ENCODE assay signal across 8 cellular contexts in genomic region chr1:180515857-180516388, GRCh38. TPM values are rescaled to one million over a fixed set of nuclear protein-coding genes. Genes with fewer than 3 reads are reported as not detected.
DNase-seq lines count a peak whose midpoint lies in the region; ATAC-seq, FAIRE-seq and TF ChIP-seq lines count a peak whose summit lies in the region.

No MANE protein-coding gene starts in this region.

- H3K79me2 ChIP-seq in mammary epithelial cell (ENCODE audit: insufficient read depth, low read length) (no peaks in the 10 kb centered on the region), keratinocyte (ENCODE audit: control insufficient read depth, insufficient read depth, low read length) (no peaks in the 10 kb centered on the region)

- H3K9me3 ChIP-seq in mammary epithelial cell (replicated peaks; ENCODE audit: insufficient read depth, low read length) = no peaks in the 10 kb centered on the region
- H3K9me3 ChIP-seq in keratinocyte (ENCODE audit: control insufficient read depth, low read depth, low read length) = no peaks in the 10 kb centered on the region

- H3K27ac ChIP-seq in VCaP (no peak overlapping the region), mammary epithelial cell (ENCODE audit: insufficient read depth, low read depth, low read length) (peak overlapping the region; percentile 67), keratinocyte (ENCODE audit: control insufficient read depth, insufficient read depth, low read length) (peak overlapping the region; percentile 58)

- no peaks in the 10 kb centered on the region for H3K27me3 ChIP-seq in mammary epithelial cell (ENCODE audit: insufficient read depth, low read length)
- H3K27me3 ChIP-seq in keratinocyte (ENCODE audit: control insufficient read depth, extremely low read depth, insufficient read depth, low read length) = no peaks in the 10 kb centered on the region

- H3K9ac ChIP-seq in mammary epithelial cell (ENCODE audit: insufficient read depth, low read length) (no peak overlapping the region), keratinocyte (ENCODE audit: control insufficient read depth, extremely low read depth, insufficient read depth, low read length) (no peak overlapping the region)

- TF ChIP-seq CTCF in VCaP (conservative IDR thresholded peaks at IDR 0.05) = peak; percentile 86
- TF ChIP-seq CTCF in mammary epithelial cell (conservative IDR thresholded peaks at IDR 0.05 in 1 of 2, IDR thresholded peaks at IDR 0.05 in 1 of 2; ENCODE audit: extremely low read depth in 1 of 2, insufficient read depth in 1 of 2, low read depth in 1 of 2, low read length in 2 of 2) = peak; percentile 75 to 80
- peak; percentile 71 to 96 (median 74) for TF ChIP-seq CTCF in keratinocyte (optimal IDR thresholded peaks at IDR 0.05 in 1 of 3, IDR thresholded peaks at IDR 0.05 in 1 of 3, conservative IDR thresholded peaks at IDR 0.05 in 1 of 3; ENCODE audit: extremely low read depth in 1 of 3, insufficient read depth in 2 of 3, low read length in 3 of 3)

- H3K4me3 ChIP-seq in mammary epithelial cell (replicated peaks in 1 of 3; ENCODE audit: insufficient read depth in 1 of 3, low read depth in 2 of 3, low read length in 3 of 3) (peak overlapping the region in 2 of 3 experiments; percentile 11 to 35), keratinocyte (ENCODE audit: control insufficient read depth in 2 of 3, extremely low read depth in 1 of 3, insufficient read depth in 2 of 3, low read depth in 1 of 3, low read length in 3 of 3) (peak overlapping the region in 1 of 3 experiments; percentile 3)

- no peaks in the 10 kb centered on the region for H3K36me3 ChIP-seq in mammary epithelial cell (ENCODE audit: insufficient read depth, low read length)
- no peaks in the 10 kb centered on the region for H3K36me3 ChIP-seq in keratinocyte (ENCODE audit: control insufficient read depth in 2 of 2, extremely low read depth in 1 of 2, insufficient read depth in 2 of 2, low read length in 2 of 2)

- H4K20me1 ChIP-seq in mammary epithelial cell (ENCODE audit: insufficient read depth, low read length) (no peaks in the 10 kb centered on the region), keratinocyte (ENCODE audit: control insufficient read depth, extremely low read depth, insufficient read depth, low read length) (no peaks in the 10 kb centered on the region)

- no peaks in the 10 kb centered on the region for H3K9me1 ChIP-seq in keratinocyte (ENCODE audit: control insufficient read depth, extremely low read depth, insufficient read depth, low read length)

- peak; percentile 93 for FAIRE-seq in keratinocyte (lab: Jason Lieb, UNC)

- ATAC-seq in GM18867 (IDR thresholded peaks at IDR 0.05; ENCODE audit: unreplicated experiment) (peak; percentile 97), HG03108 (IDR thresholded peaks at IDR 0.05; ENCODE audit: unreplicated experiment) (peak; percentile 91)

- H3K4me2 ChIP-seq in mammary epithelial cell (ENCODE audit: insufficient read depth, low read depth, low read length) (peak overlapping the region; percentile 80), keratinocyte (ENCODE audit: control insufficient read depth, extremely low read depth, insufficient read depth, low read depth, low read length) (peak overlapping the region; percentile 51)

- H3K4me1 ChIP-seq in mammary epithelial cell (ENCODE audit: insufficient read depth, low read length) (peaks cover 14% of the 10 kb centered on the region), keratinocyte (ENCODE audit: control insufficient read depth, extremely low read depth, insufficient read depth, low read length) (peaks cover 9% of the 10 kb centered on the region)

- BruUV-seq in mammary epithelial cell (replicated peaks; lab: Mats Ljungman, UMichigan) = no TSS peak

- 2% methylated on average over 8 of the region's 8 CpGs for WGBS in mammary epithelial cell (ENCODE audit: low coverage, missing lambda C conversion rate)

- CTCF ChIA-PET in mammary epithelial cell (lab: Charles Lee; ENCODE audit: low non-redundant PET) = interaction anchor here (0.6 to 1.4 kb wide), 5 partner anchors 315 to 1537 kb away, joined by 3 to 19 read pairs (median 4); no protein-coding TSS in a partner anchor

- peak; percentile 81 for DNase-seq in AG08396 (ENCODE audit: low spot score)
- DNase-seq in NCI-H2196 treated with DMSO at 0.1 percent for 48 hours (lab: John Stamatoyannopoulos, UW; ENCODE audit: unreplicated experiment) = peak; percentile 79
- DNase-seq in mammary epithelial cell = peak; percentile 72
- no peak for DNase-seq in keratinocyte (ENCODE audit: low read depth, low spot score)
- DNase-seq in stimulated activated CD4-positive, alpha-beta T cell treated with anti-CD3 and anti-CD28 coated beads, Interleukin-2, amount 100 ng/mL, for 4 hours (ENCODE audit: low read depth) = peak; percentile 33

- in situ Hi-C loops in mammary epithelial cell (cut with MboI; ENCODE audit: low sequenced_read_pairs in 2 of 2) = loop anchor here (5.0 to 25.0 kb wide), 5 partner anchors 109 to 649 kb away; partner anchors contain the start of gene STX6 (in 1 of the 2)

- H2AFZ ChIP-seq in mammary epithelial cell (ENCODE audit: low read depth, low read length) (no peak overlapping the region), keratinocyte (ENCODE audit: control insufficient read depth, low read length) (peak overlapping the region; percentile 20)

- dilution Hi-C loops in mammary epithelial cell (cut with HindIII; ENCODE audit: low sequenced_read_pairs) = no loop called here
- dilution Hi-C loops in keratinocyte (cut with MboI; ENCODE audit: extremely low pct_ligation_motif_present, low sequenced_read_pairs) = loop anchor here (25.0 kb wide), 1 partner anchor 346 kb away; no protein-coding TSS in a partner anchor

- intact Hi-C loops in mammary epithelial cell (cut with micrococcal nuclease) = loop anchor here (1.0 to 10.0 kb wide), 7 partner anchors 116 to 909 kb away; partner anchors contain the start of gene XPR1

RNA-seq across cellular contexts. Expression of gene ACBD6, which starts 13.5 kb away (rescaled TPM):
- total RNA-seq in mammary epithelial cell = 10 to 100 TPM; 50.7 to 77.8 TPM
- polyA plus RNA-seq in mammary epithelial cell (60.0 TPM), keratinocyte (47.5 to 53.6 TPM (median 50.5 TPM) in 3 replicates)
- polyA minus RNA-seq in mammary epithelial cell (50.0 TPM), keratinocyte (56.5 to 87.7 TPM (median 72.0 TPM) in 3 replicates)
- 30.2 TPM for polyA plus RNA-seq in keratinocyte (2011; ENCODE audit: low read depth)
- 52.9 and 66.8 TPM in 2 replicates for polyA plus RNA-seq in keratinocyte (2011; cell fraction: cytosol; rRNA removed)
- polyA plus RNA-seq in keratinocyte (2011; cell fraction: nucleus; rRNA removed) = 86.1 and 94.6 TPM in 2 replicates
- polyA plus RNA-seq in keratinocyte (2012; ENCODE audit: low replicate concordance) = 50.4 and 54.0 TPM in 2 replicates
- 34.0 TPM for polyA minus RNA-seq in keratinocyte (2011; cell fraction: cytosol; rRNA and poly(A)+ RNA removed)
- 44.4 and 74.8 TPM in 2 replicates for polyA minus RNA-seq in keratinocyte (2011; cell fraction: nucleus; rRNA and poly(A)+ RNA removed)

RNA-seq across cellular contexts. Expression of gene OVAAL, which starts 42.8 kb away (rescaled TPM):
- total RNA-seq in mammary epithelial cell = under 1 TPM in 1 of 2 donors, not detected in 1; 0.17 TPM
- polyA plus RNA-seq in mammary epithelial cell = 0.03 TPM
- polyA minus RNA-seq in mammary epithelial cell = not detected
- not detected in 3 replicates for polyA plus RNA-seq in keratinocyte
- polyA plus RNA-seq in keratinocyte (2011; ENCODE audit: low read depth) = not detected
- not detected in 2 replicates for polyA plus RNA-seq in keratinocyte (2011; cell fraction: cytosol; rRNA removed)
- not detected in 2 replicates for polyA plus RNA-seq in keratinocyte (2011; cell fraction: nucleus; rRNA removed)
- not detected in 2 replicates for polyA plus RNA-seq in keratinocyte (2012; ENCODE audit: low replicate concordance)
- polyA minus RNA-seq in keratinocyte = not detected in 3 replicates
- not detected for polyA minus RNA-seq in keratinocyte (2011; cell fraction: cytosol; rRNA and poly(A)+ RNA removed)
- polyA minus RNA-seq in keratinocyte (2011; cell fraction: nucleus; rRNA and poly(A)+ RNA removed) = not detected in 2 replicates
